Comparison of ENCODE assay signal across 1 cellular context in genomic region chr16:88771294-88771772, GRCh38.
A peak's percentile ranks its signal among the peaks of the same experiment; 100 is the strongest.
TF ChIP-seq lines count a peak whose summit lies in the region.

No MANE protein-coding gene starts in this region.

TF ChIP-seq in HEK293, 187 proteins besides CTCF, POLR2A, EP300 and RAD21 (continued from another document):
- TF ChIP-seq ZNF664 (tag by site-specific recombination; IDR thresholded peaks at IDR 0.05) (no peak), KLF8 (tag by site-specific recombination; IDR thresholded peaks at IDR 0.05) (no peak), ZNF391 (tag by site-specific recombination; IDR thresholded peaks at IDR 0.05; ENCODE audit: borderline replicate concordance, low read depth) (no peak), ZNF140 (tag by site-specific recombination; IDR thresholded peaks at IDR 0.05) (no peak), ZNF174 (tag by site-specific recombination; IDR thresholded peaks at IDR 0.05) (no peak), ZNF473 (tag by site-specific recombination; IDR thresholded peaks at IDR 0.05) (no peak), ZNF623 (tag by site-specific recombination; IDR thresholded peaks at IDR 0.05) (no peak), KLF17 (tag by site-specific recombination; IDR thresholded peaks at IDR 0.05) (0 out of 2 replicates have a peak, but pooled peaks have one; percentile 6), ZFP37 (tag by site-specific recombination; IDR thresholded peaks at IDR 0.05) (no peak), ZNF341 (tag by site-specific recombination; IDR thresholded peaks at IDR 0.05; ENCODE audit: low read depth) (no peak), ZFP3 (tag by site-specific recombination; IDR thresholded peaks at IDR 0.05; ENCODE audit: low read depth) (peak; percentile 79), ZNF621 (tag by site-specific recombination; IDR thresholded peaks at IDR 0.05) (no peak), ZNF221 (tag by site-specific recombination; IDR thresholded peaks at IDR 0.05; ENCODE audit: borderline replicate concordance) (no peak), ZNF791 (tag by site-specific recombination; IDR thresholded peaks at IDR 0.05) (no peak), ZNF560 (tag by site-specific recombination; IDR thresholded peaks at IDR 0.05; ENCODE audit: borderline replicate concordance) (no peak), ZNF274 (IDR thresholded peaks at IDR 0.05; ENCODE audit: low read length) (no peak), ZNF274 (tag by site-specific recombination; IDR thresholded peaks at IDR 0.05; ENCODE audit: borderline replicate concordance) (no peak), GLIS2 (tag by site-specific recombination; IDR thresholded peaks at IDR 0.05) (0 out of 2 replicates have a peak, but pooled peaks have one; percentile 4), ZBTB49 (tag by site-specific recombination; IDR thresholded peaks at IDR 0.05; ENCODE audit: low read depth) (no peak), ZNF510 (tag by site-specific recombination; IDR thresholded peaks at IDR 0.05; ENCODE audit: insufficient replicate concordance) (no peak), ZBTB10 (tag by site-specific recombination; IDR thresholded peaks at IDR 0.05) (0 out of 2 replicates have a peak, but pooled peaks have one; percentile 8), ZNF555 (tag by site-specific recombination; conservative IDR thresholded peaks at IDR 0.05) (no peak), ZNF488 (tag by site-specific recombination; IDR thresholded peaks at IDR 0.05) (no peak), ZNF624 (tag by site-specific recombination; IDR thresholded peaks at IDR 0.05) (no peak), ZNF692 (tag by site-specific recombination; IDR thresholded peaks at IDR 0.05) (no peak), MZF1 (tag by site-specific recombination; IDR thresholded peaks at IDR 0.05; ENCODE audit: borderline replicate concordance) (no peak), ZNF792 (tag by site-specific recombination; IDR thresholded peaks at IDR 0.05) (no peak), ZNF114 (tag by site-specific recombination; IDR thresholded peaks at IDR 0.05) (no peak), WT1 (tag by site-specific recombination; IDR thresholded peaks at IDR 0.05) (no peak), ZNF768 (tag by site-specific recombination; IDR thresholded peaks at IDR 0.05) (0 out of 2 replicates have a peak, but pooled peaks have one; percentile 32), PRDM4 (tag by site-specific recombination; IDR thresholded peaks at IDR 0.05) (no peak), HOXA7 (CRISPR knock-in tag; IDR thresholded peaks at IDR 0.05; ENCODE audit: borderline replicate concordance) (no peak), ZIC2 (tag by site-specific recombination; IDR thresholded peaks at IDR 0.05) (peak; percentile 91), ZNF148 (tag by site-specific recombination; IDR thresholded peaks at IDR 0.05; ENCODE audit: borderline replicate concordance) (no peak), ZBTB17 (tag by site-specific recombination; IDR thresholded peaks at IDR 0.05) (peak; percentile 15; the same call in 1 of the 2 replicates), REPIN1 (tag by site-specific recombination; IDR thresholded peaks at IDR 0.05; ENCODE audit: low read depth) (no peak), OVOL3 (tag by site-specific recombination; IDR thresholded peaks at IDR 0.05) (no peak), ZNF350 (tag by site-specific recombination; IDR thresholded peaks at IDR 0.05) (no peak), ZNF600 (tag by site-specific recombination; IDR thresholded peaks at IDR 0.05) (peak; percentile 50; the same call in 1 of the 2 replicates), ZXDB (tag by site-specific recombination; IDR thresholded peaks at IDR 0.05) (no peak), ZNF239 (tag by site-specific recombination; IDR thresholded peaks at IDR 0.05) (no peak), ZNF561 (tag by site-specific recombination; IDR thresholded peaks at IDR 0.05; ENCODE audit: borderline replicate concordance) (no peak), MEIS1 (CRISPR knock-in tag; IDR thresholded peaks at IDR 0.05; ENCODE audit: borderline replicate concordance) (no peak)
